ENCODE assay signal across 1 cellular context in the genomic region with DNA sequence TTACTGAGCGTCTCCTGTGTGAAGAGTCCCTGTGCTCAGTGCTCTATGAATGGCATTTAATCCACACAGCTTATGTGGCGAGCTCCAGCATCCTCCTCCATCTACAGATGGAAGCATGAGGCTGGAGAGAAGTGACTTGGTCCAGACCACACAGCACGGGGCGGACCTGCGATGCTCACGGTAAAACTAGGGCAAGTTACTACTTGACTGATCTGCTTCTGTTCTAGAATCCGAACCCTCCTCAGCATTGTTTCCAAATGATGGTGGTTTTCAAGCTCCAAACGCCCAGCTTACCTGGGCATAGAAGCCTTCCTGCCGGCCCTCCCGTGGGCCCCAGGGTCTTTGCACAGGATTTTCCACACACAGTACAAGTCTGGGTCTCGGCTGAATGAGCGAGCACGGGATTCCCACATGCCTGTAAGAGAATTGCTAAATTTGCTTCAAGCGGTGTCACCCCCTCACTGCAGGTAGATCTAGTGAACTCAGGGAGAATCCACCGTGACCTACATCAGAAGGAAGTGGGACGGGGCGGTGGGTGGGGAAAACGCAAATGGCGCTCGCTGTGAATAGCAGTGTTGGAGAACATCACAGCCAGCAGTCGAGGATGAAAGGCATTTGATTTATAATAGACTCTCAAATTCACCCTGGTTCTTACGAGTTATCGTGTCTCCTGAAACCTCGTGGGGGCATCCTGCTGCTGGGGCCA.
TF ChIP-seq lines count a peak whose summit lies in the region.

No MANE protein-coding gene starts in this region.

TF ChIP-seq in IMR-90, 13 proteins besides CTCF, POLR2A, EP300 and RAD21 (continued from another document):
- TF ChIP-seq ELK1 (IDR thresholded peaks at IDR 0.05; ENCODE audit: borderline replicate concordance, low read depth, low read length), result no peak
- no peak for TF ChIP-seq FOS (IDR thresholded peaks at IDR 0.05; ENCODE audit: low read depth, low read length)
- TF ChIP-seq CEBPB (IDR thresholded peaks at IDR 0.05; ENCODE audit: low read depth, low read length), result no peak
- TF ChIP-seq USF2 (IDR thresholded peaks at IDR 0.05; ENCODE audit: low read depth, low read length), result no peak
- TF ChIP-seq BHLHE40 (IDR thresholded peaks at IDR 0.05; ENCODE audit: low read depth, low read length), result no peak
- TF ChIP-seq MAFK (IDR thresholded peaks at IDR 0.05; ENCODE audit: low read depth, low read length), result no peak
- no peak for TF ChIP-seq RFX5 (IDR thresholded peaks at IDR 0.05; ENCODE audit: low read depth, low read length)
- no peak for TF ChIP-seq CHD1 (IDR thresholded peaks at IDR 0.05; ENCODE audit: low read depth, low read length)
- TF ChIP-seq RCOR1 (IDR thresholded peaks at IDR 0.05; ENCODE audit: insufficient replicate concordance, low read length), result no peak
- no peak for TF ChIP-seq NFE2L2 (IDR thresholded peaks at IDR 0.05; ENCODE audit: low read depth, low read length)
